ENCODE assay signal across 20 cellular contexts in genomic region chr2:140988597-140988996, GRCh38.
"Had no signal": no experiment of that assay in that cellular context is flagged by ENCODE, and none has a peak within 500 bp of the region (broad histone marks: within the 10 kb centered on the region; RNA-seq: fewer than 3 reads in every experiment).

No MANE protein-coding gene starts in this region.

- H3K27me3 Mint-ChIP-seq: activated CD4-positive, alpha-beta T cell treated with anti-CD3 and anti-CD28 coated beads, Interleukin-2, amount 10 ng/mL, durations not matched to agents 7 days and 5 days; activated naive CD8-positive, alpha-beta T cell treated with anti-CD3 and anti-CD28 coated beads for 36 hours; natural killer cell treated with Interleukin-12 subunit alpha and Interleukin-12 subunit beta and Interleukin-15 and Interleukin-18, amount 100 ng/mL, for 72 hours; stimulated activated naive B cell treated with anti-CD40 and anti-IgM and Interleukin-4, amounts not matched to agents 10 μg/mL and 1 μg/mL and 100 μg/mL, for 72 hours; T-helper 17 cell had no signal

- H3K4me3 Mint-ChIP-seq: activated CD4-positive, alpha-beta T cell treated with anti-CD3 and anti-CD28 coated beads, Interleukin-2, amount 10 ng/mL, durations not matched to agents 7 days and 5 days; activated naive CD8-positive, alpha-beta T cell treated with anti-CD3 and anti-CD28 coated beads for 36 hours; activated T-helper 1 cell treated with anti-CD3 and anti-CD28 coated beads, Interleukin-12 subunit alpha, Interleukin-12 subunit beta, Interleukin-2, Interleukin-4 antibody, amounts not matched to agents 30 ng/mL and 10 ng/mL and 1 ng/mL, durations not matched to agents 14 hours and 24 hours and 36 hours; natural killer cell treated with Interleukin-12 subunit alpha and Interleukin-12 subunit beta and Interleukin-15 and Interleukin-18, amount 100 ng/mL, for 72 hours; stimulated activated naive B cell treated with anti-CD40 and anti-IgM and Interleukin-4, amounts not matched to agents 10 μg/mL and 1 μg/mL and 100 μg/mL, for 72 hours; T-helper 17 cell had no signal

- H3K27ac Mint-ChIP-seq: activated CD4-positive, alpha-beta T cell treated with anti-CD3 and anti-CD28 coated beads, Interleukin-2, amount 10 ng/mL, durations not matched to agents 7 days and 5 days; activated naive CD8-positive, alpha-beta T cell treated with anti-CD3 and anti-CD28 coated beads for 36 hours; activated T-helper 1 cell treated with anti-CD3 and anti-CD28 coated beads, Interleukin-12 subunit alpha, Interleukin-12 subunit beta, Interleukin-2, Interleukin-4 antibody, amounts not matched to agents 30 ng/mL and 10 ng/mL and 1 ng/mL, durations not matched to agents 14 hours and 24 hours and 36 hours; natural killer cell treated with Interleukin-12 subunit alpha and Interleukin-12 subunit beta and Interleukin-15 and Interleukin-18, amount 100 ng/mL, for 72 hours; stimulated activated naive B cell treated with anti-CD40 and anti-IgM and Interleukin-4, amounts not matched to agents 10 μg/mL and 1 μg/mL and 100 μg/mL, for 72 hours; T-helper 17 cell had no signal

- H3K4me1 Mint-ChIP-seq: activated CD4-positive, alpha-beta T cell treated with anti-CD3 and anti-CD28 coated beads, Interleukin-2, amount 10 ng/mL, durations not matched to agents 7 days and 5 days; activated naive CD8-positive, alpha-beta T cell treated with anti-CD3 and anti-CD28 coated beads for 36 hours; stimulated activated naive B cell treated with anti-CD40 and anti-IgM and Interleukin-4, amounts not matched to agents 10 μg/mL and 1 μg/mL and 100 μg/mL, for 72 hours; T-helper 17 cell had no signal

- H3K36me3 Mint-ChIP-seq: activated naive CD8-positive, alpha-beta T cell treated with anti-CD3 and anti-CD28 coated beads for 36 hours; natural killer cell treated with Interleukin-12 subunit alpha and Interleukin-12 subunit beta and Interleukin-15 and Interleukin-18, amount 100 ng/mL, for 72 hours; stimulated activated naive B cell treated with anti-CD40 and anti-IgM and Interleukin-4, amounts not matched to agents 10 μg/mL and 1 μg/mL and 100 μg/mL, for 72 hours had no signal

- DNase-seq: activated CD4-positive, alpha-beta T cell treated with anti-CD3 and anti-CD28 coated beads, Interleukin-2, amount 10 ng/mL, durations not matched to agents 7 days and 5 days; activated CD4-positive, CD25-positive, alpha-beta regulatory T cell; activated naive CD8-positive, alpha-beta T cell treated with anti-CD3 and anti-CD28 coated beads for 36 hours; amygdala; brain microvascular endothelial cell; cerebellar nuclear complex; effector memory CD4-positive, alpha-beta T cell; foreskin melanocyte; kidney glomerular epithelial cell; mesendoderm; stimulated activated CD4-positive, alpha-beta T cell treated with anti-CD3 and anti-CD28 coated beads, Interleukin-15, amount 100 ng/mL, for 24 hours; stimulated activated CD4-positive, alpha-beta T cell treated with anti-CD3 and anti-CD28 coated beads, Interleukin-4, amount 100 ng/mL, for 1 hour; stimulated activated naive B cell treated with anti-CD40 and anti-IgM and Interleukin-4, amounts not matched to agents 10 μg/mL and 1 μg/mL and 100 μg/mL, for 72 hours; substantia nigra; T-helper 17 cell; transverse colon had no signal

- H3K4me1 ChIP-seq: transverse colon had no signal

- H3K27me3 ChIP-seq: brain microvascular endothelial cell, transverse colon had no signal

- H3K9me3 Mint-ChIP-seq: activated CD4-positive, alpha-beta T cell treated with anti-CD3 and anti-CD28 coated beads, Interleukin-2, amount 10 ng/mL, durations not matched to agents 7 days and 5 days; activated naive CD8-positive, alpha-beta T cell treated with anti-CD3 and anti-CD28 coated beads for 36 hours; stimulated activated naive B cell treated with anti-CD40 and anti-IgM and Interleukin-4, amounts not matched to agents 10 μg/mL and 1 μg/mL and 100 μg/mL, for 72 hours had no signal

- ATAC-seq: natural killer cell treated with Interleukin-12 subunit alpha and Interleukin-12 subunit beta and Interleukin-15 and Interleukin-18, amount 100 ng/mL, for 72 hours; stimulated activated naive B cell treated with anti-CD40 and anti-IgM and Interleukin-4, amounts not matched to agents 10 μg/mL and 1 μg/mL and 100 μg/mL, for 72 hours; T-helper 17 cell had no signal

- H3K27ac ChIP-seq: brain microvascular endothelial cell, epithelial cell of prostate, skin epidermis, transverse colon had no signal

- H3K4me3 ChIP-seq: skin epidermis, transverse colon had no signal

- H3K36me3 ChIP-seq: brain microvascular endothelial cell, transverse colon had no signal

- H3K9me3 ChIP-seq: transverse colon had no signal
